ENCODE assay signal across 8 cellular contexts in the genomic region with DNA sequence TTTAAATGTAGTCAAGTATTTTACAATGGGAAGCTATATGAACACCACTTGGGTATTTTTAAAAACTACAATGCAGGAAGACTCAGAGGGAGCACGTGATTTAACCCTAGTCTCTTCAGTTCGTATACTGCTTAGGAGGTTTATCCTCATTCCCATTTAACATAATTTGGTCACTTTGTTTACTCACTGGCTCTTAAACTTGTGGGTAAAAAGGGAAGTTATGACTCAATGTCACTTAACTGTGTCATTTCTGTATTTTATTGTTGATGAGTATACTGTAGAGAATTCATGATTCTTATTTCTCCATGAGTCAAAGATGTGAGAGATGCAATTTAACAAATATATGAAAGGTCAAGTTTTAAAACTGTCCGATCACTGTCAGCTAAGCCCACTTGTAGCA. TPM values are rescaled to one million over a fixed set of nuclear protein-coding genes. Genes with fewer than 3 reads are reported as not detected.
DNase-seq lines count a peak whose midpoint lies in the region; ATAC-seq and TF ChIP-seq lines count a peak whose summit lies in the region.

No MANE protein-coding gene starts in this region.

- H3K27ac ChIP-seq in mammary epithelial cell (ENCODE audit: insufficient read depth, low read depth, low read length) (no peak overlapping the region), smooth muscle cell (ENCODE audit: low read depth) (peak overlapping the region; percentile 75)

- intact Hi-C loops in mammary epithelial cell (cut with micrococcal nuclease): no loop called here

- H3K9ac ChIP-seq in mammary epithelial cell (ENCODE audit: insufficient read depth, low read length) (no peak overlapping the region), smooth muscle cell (ENCODE audit: low read depth) (peak overlapping the region; percentile 3)

- BruUV-seq in mammary epithelial cell (replicated peaks; lab: Mats Ljungman, UMichigan): no TSS peak

- H3K9me3 ChIP-seq in mammary epithelial cell (replicated peaks; ENCODE audit: insufficient read depth, low read length): no peaks in the 10 kb centered on the region
- no peaks in the 10 kb centered on the region for H3K9me3 ChIP-seq in smooth muscle cell (replicated peaks; ENCODE audit: low read depth)

- no peak for DNase-seq in activated CD4-positive, CD25-positive, alpha-beta regulatory T cell (lab: John Stamatoyannopoulos, UW)
- DNase-seq in mammary epithelial cell: peak; percentile 25
- no peak for DNase-seq in smooth muscle cell (lab: John Stamatoyannopoulos, UW; ENCODE audit: unreplicated experiment)
- no peak for DNase-seq in GM19238 (ENCODE audit: insufficient read length, low spot score)
- DNase-seq in NCI-H774 (lab: John Stamatoyannopoulos, UW): no peak

- no peak overlapping the region for H3K4me3 ChIP-seq in mammary epithelial cell (replicated peaks in 1 of 3; ENCODE audit: insufficient read depth in 1 of 3, low read depth in 2 of 3, low read length in 3 of 3)
- no peak overlapping the region for H3K4me3 ChIP-seq in smooth muscle cell

- H4K20me1 ChIP-seq in mammary epithelial cell (ENCODE audit: insufficient read depth, low read length) (no peaks in the 10 kb centered on the region), smooth muscle cell (ENCODE audit: low read depth) (peaks cover 3% of the 10 kb centered on the region)

- H3K27me3 ChIP-seq in mammary epithelial cell (ENCODE audit: insufficient read depth, low read length) (no peaks in the 10 kb centered on the region), smooth muscle cell (ENCODE audit: low read depth) (no peaks in the 10 kb centered on the region)

- H3F3A ChIP-seq in smooth muscle cell (ENCODE audit: low read depth): peaks cover 4% of the 10 kb centered on the region

- 85% methylated on average over 3 of the region's 3 CpGs for WGBS in mammary epithelial cell (ENCODE audit: low coverage, missing lambda C conversion rate)
- WGBS in smooth muscle cell (ENCODE audit: low lambda C conversion rate): 9% methylated on average over 3 of the region's 3 CpGs

- no peak for TF ChIP-seq CTCF in mammary epithelial cell (conservative IDR thresholded peaks at IDR 0.05 in 1 of 2, IDR thresholded peaks at IDR 0.05 in 1 of 2; ENCODE audit: extremely low read depth in 1 of 2, insufficient read depth in 1 of 2, low read depth in 1 of 2, low read length in 2 of 2)
- no peak for TF ChIP-seq CTCF in smooth muscle cell (IDR thresholded peaks at IDR 0.05; ENCODE audit: borderline replicate concordance, insufficient read depth, poor library complexity, severe bottlenecking)

- CTCF ChIA-PET in mammary epithelial cell (lab: Charles Lee; ENCODE audit: low non-redundant PET): interaction anchor here (0.6 kb wide), 1 partner anchor 36 kb away, joined by 3 read pairs; no protein-coding TSS in a partner anchor

- peak; percentile 61 to 88 for ATAC-seq in activated CD4-positive, CD25-positive, alpha-beta regulatory T cell treated with anti-CD3 and anti-CD28 coated beads, Interleukin-2, amount 50 U/mL, for 24 hours
- ATAC-seq in HG03520 (IDR thresholded peaks at IDR 0.05; ENCODE audit: unreplicated experiment): peak; percentile 46
- ATAC-seq in GM18907 (IDR thresholded peaks at IDR 0.05; ENCODE audit: unreplicated experiment): no peak

- H2AFZ ChIP-seq in mammary epithelial cell (ENCODE audit: low read depth, low read length) (no peak overlapping the region), smooth muscle cell (ENCODE audit: low read depth) (no peak overlapping the region)

- H3K79me2 ChIP-seq in mammary epithelial cell (ENCODE audit: insufficient read depth, low read length): no peaks in the 10 kb centered on the region
- peaks cover 3% of the 10 kb centered on the region for H3K79me2 ChIP-seq in smooth muscle cell (ENCODE audit: low read depth)

- H3K4me2 ChIP-seq in mammary epithelial cell (ENCODE audit: insufficient read depth, low read depth, low read length): no peak overlapping the region
- peak overlapping the region; percentile 19 for H3K4me2 ChIP-seq in smooth muscle cell

- H3K36me3 ChIP-seq in mammary epithelial cell (ENCODE audit: insufficient read depth, low read length) (peaks cover 19% of the 10 kb centered on the region), smooth muscle cell (ENCODE audit: low read depth) (peaks cover 13% of the 10 kb centered on the region)

- in situ Hi-C loops in mammary epithelial cell (cut with MboI; ENCODE audit: low sequenced_read_pairs in 2 of 2): no loop called here

- H3K4me1 ChIP-seq in mammary epithelial cell (ENCODE audit: insufficient read depth, low read length) (no peaks in the 10 kb centered on the region), smooth muscle cell (ENCODE audit: low read depth) (no peaks in the 10 kb centered on the region)

- dilution Hi-C loops in mammary epithelial cell (cut with HindIII; ENCODE audit: low sequenced_read_pairs): no loop called here

RNA-seq across cellular contexts. Expression of a gene that starts 48.2 kb away (rescaled TPM):
- total RNA-seq in mammary epithelial cell (10 to 100 TPM; 16.1 to 23.3 TPM), smooth muscle cell (37.2 and 41.0 TPM in 2 replicates)
- polyA plus RNA-seq in mammary epithelial cell (18.5 TPM), smooth muscle cell (27.4 and 33.5 TPM in 2 replicates)
- polyA minus RNA-seq in mammary epithelial cell: 11.6 TPM
